29 cellular contexts compared by ENCODE assay signal in the genomic region with DNA sequence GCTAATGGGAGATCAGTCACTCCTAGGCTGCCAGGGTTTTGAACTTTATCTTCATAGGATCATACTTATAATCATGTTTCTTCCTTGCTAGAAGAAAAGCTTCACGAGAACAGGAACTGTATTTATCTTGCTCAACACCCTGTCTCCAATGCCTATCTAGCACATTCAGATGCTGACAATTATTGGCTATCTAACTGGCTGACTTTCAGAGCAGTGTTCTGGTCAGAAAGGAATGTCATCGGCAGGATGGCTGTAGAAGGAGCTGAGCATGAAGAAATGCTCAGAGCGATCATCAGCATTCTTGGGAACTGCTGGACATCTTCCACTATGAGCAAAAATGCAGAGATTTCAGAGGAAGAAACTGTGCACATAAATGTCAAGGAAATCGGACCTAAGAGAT.
A peak's percentile ranks its signal among the peaks of the same experiment; 100 is the strongest.
DNase-seq lines count a peak whose midpoint lies in the region; ATAC-seq, FAIRE-seq and TF ChIP-seq lines count a peak whose summit lies in the region.
"Had no signal": no experiment of that assay in that cellular context is flagged by ENCODE, and none has a peak within 500 bp of the region (broad histone marks: within the 10 kb centered on the region; RNA-seq: fewer than 3 reads in every experiment).

No MANE protein-coding gene starts in this region.

- no peak overlapping the region for H3K27ac ChIP-seq in left ventricle myocardium inferior (replicated peaks)
- H3K27ac ChIP-seq in astrocyte (ENCODE audit: low read depth, low read length), result no peak overlapping the region
- H3K27ac ChIP-seq in CD8-positive, alpha-beta T cell (ENCODE audit: low read depth, low read length), result no peak overlapping the region
- H3K27ac ChIP-seq: body of pancreas, foreskin keratinocyte, SK-N-MC, thoracic aorta had no signal

- H3K4me1 ChIP-seq in left ventricle myocardium inferior (peaks cover 11% of the 10 kb centered on the region), astrocyte (ENCODE audit: insufficient read depth, low read length) (no peaks in the 10 kb centered on the region)
- no peaks in the 10 kb centered on the region for H3K4me1 ChIP-seq in CD8-positive, alpha-beta T cell (ENCODE audit: insufficient read depth, low read length)
- H3K4me1 ChIP-seq: body of pancreas, foreskin keratinocyte had no signal

- H3K79me2 ChIP-seq in astrocyte (ENCODE audit: insufficient read depth, low read length), result no peaks in the 10 kb centered on the region

- no peaks in the 10 kb centered on the region for H3K9me3 Mint-ChIP-seq in astrocyte (ENCODE audit: unreplicated experiment)
- H3K9me3 Mint-ChIP-seq in CD8-positive, alpha-beta T cell, result peaks cover 2% of the 10 kb centered on the region

- intact Hi-C loops in left cardiac atrium (cut with DNase I) (no loop called here), left ventricle myocardium inferior (cut with micrococcal nuclease) (no loop called here), left ventricle myocardium superior (cut with micrococcal nuclease) (no loop called here)
- intact Hi-C loops in CD8-positive, alpha-beta T cell (cut with DNase I, micrococcal nuclease), result no loop called here

- H4K20me1 ChIP-seq in astrocyte (ENCODE audit: insufficient read depth, low read length), result no peaks in the 10 kb centered on the region

- CTCF ChIA-PET in CD8-positive, alpha-beta T cell (lab: Charles Lee), result no interaction called here

- peak; percentile 40 to 84 for ATAC-seq in left cardiac atrium
- ATAC-seq in left ventricle myocardium superior, result peak; percentile 57
- no peak for ATAC-seq in CD8-positive, alpha-beta T cell
- ATAC-seq: activated naive CD4-positive, alpha-beta T cell treated with anti-CD3 and anti-CD28 coated beads, Interleukin-2, amount 50 U/mL, for 72 hours; activated T-cell treated with anti-CD3 and anti-CD28 coated beads, Interleukin-2, amount 50 U/mL, for 72 hours; body of pancreas; foreskin keratinocyte; Panc1 had no signal

- H3K4me3 ChIP-seq in left ventricle myocardium inferior (no peak overlapping the region), astrocyte (ENCODE audit: insufficient read depth, low read depth, low read length) (no peak overlapping the region)
- H3K4me3 ChIP-seq in CD8-positive, alpha-beta T cell (ENCODE audit: low read depth, low read length), result no peak overlapping the region
- H3K4me3 ChIP-seq: body of pancreas, SK-N-MC, thoracic aorta had no signal

- no peaks in the 10 kb centered on the region for H3K4me1 Mint-ChIP-seq in astrocyte (ENCODE audit: low read depth, unreplicated experiment)
- H3K4me1 Mint-ChIP-seq in CD8-positive, alpha-beta T cell (ENCODE audit: low read depth), result no peaks in the 10 kb centered on the region

- H2AFZ ChIP-seq in astrocyte (ENCODE audit: low read depth, low read length), result no peak overlapping the region

- no peak for TF ChIP-seq CTCF in left ventricle myocardium inferior (IDR thresholded peaks at IDR 0.05; ENCODE audit: borderline replicate concordance)
- no peak for TF ChIP-seq CTCF in astrocyte (IDR thresholded peaks at IDR 0.05; ENCODE audit: insufficient read depth, low read depth, low read length)
- no peak for TF ChIP-seq CTCF in CD8-positive, alpha-beta T cell (IDR thresholded peaks at IDR 0.05)

- DNase-seq in left cardiac atrium, result no peak
- no peak for DNase-seq in left ventricle myocardium inferior
- peak; percentile 38 for DNase-seq in astrocyte (ENCODE audit: low read depth)
- DNase-seq in left ventricle myocardium superior, result no peak
- DNase-seq in stromal cell of bone marrow (ENCODE audit: low read depth), result peak; percentile 20
- no peak for DNase-seq in CD8-positive, alpha-beta T cell
- no peak for DNase-seq in islet precursor cell
- no peak for DNase-seq in activated T-cell treated with anti-CD3 and anti-CD28 coated beads, Interleukin-2, amount 50 U/mL, for 48 hours
- DNase-seq: activated CD4-positive, CD25-positive, alpha-beta regulatory T cell treated with anti-CD3 and anti-CD28 coated beads, Interleukin-2, amount 50 U/mL, for 72 hours; activated CD8-positive, alpha-beta memory T cell treated with anti-CD3 and anti-CD28 coated beads for 24 hours; activated T-cell treated with anti-CD3 and anti-CD28 coated beads, Interleukin-2, amount 50 U/mL, for 72 hours; body of pancreas; cortex of kidney; DMS153; foreskin keratinocyte; hippocampal formation; NCI-H2029; occipital lobe; T-helper 9 cell had no signal

- H3K36me3 ChIP-seq in left ventricle myocardium inferior, result no peaks in the 10 kb centered on the region
- H3K36me3 ChIP-seq in astrocyte (ENCODE audit: insufficient read depth, low read length), result no peaks in the 10 kb centered on the region
- H3K36me3 ChIP-seq in CD8-positive, alpha-beta T cell (ENCODE audit: insufficient read depth, low read length), result no peaks in the 10 kb centered on the region
- H3K36me3 ChIP-seq: thoracic aorta had no signal

- H3K27ac Mint-ChIP-seq in astrocyte (ENCODE audit: unreplicated experiment), result no peak overlapping the region
- H3K27ac Mint-ChIP-seq in CD8-positive, alpha-beta T cell, result no peak overlapping the region
- H3K27ac Mint-ChIP-seq: activated naive CD4-positive, alpha-beta T cell treated with anti-CD3 and anti-CD28 coated beads, Interleukin-2, amount 50 U/mL, for 72 hours; activated T-cell treated with anti-CD3 and anti-CD28 coated beads, Interleukin-2, amount 50 U/mL, for 72 hours had no signal

- H3K4me3 Mint-ChIP-seq in astrocyte (ENCODE audit: unreplicated experiment), result no peak overlapping the region
- no peak overlapping the region for H3K4me3 Mint-ChIP-seq in CD8-positive, alpha-beta T cell
- H3K4me3 Mint-ChIP-seq: activated T-cell treated with anti-CD3 and anti-CD28 coated beads, Interleukin-2, amount 50 U/mL, for 72 hours had no signal

- peaks cover 11% of the 10 kb centered on the region for H3K9me3 ChIP-seq in left ventricle myocardium inferior (replicated peaks)
- H3K9me3 ChIP-seq in astrocyte (ENCODE audit: insufficient read depth, low read depth, low read length), result no peaks in the 10 kb centered on the region
- no peaks in the 10 kb centered on the region for H3K9me3 ChIP-seq in CD8-positive, alpha-beta T cell (ENCODE audit: low read length)
- H3K9me3 ChIP-seq: body of pancreas, thoracic aorta had no signal

- no peak overlapping the region for H3K4me2 ChIP-seq in astrocyte (ENCODE audit: low read length)

- H3K9ac ChIP-seq in astrocyte (ENCODE audit: low read length), result no peak overlapping the region

- H3K27me3 ChIP-seq in left ventricle myocardium inferior (ENCODE audit: low read depth) (no peaks in the 10 kb centered on the region), astrocyte (ENCODE audit: insufficient read depth, low read length) (no peaks in the 10 kb centered on the region)
- no peaks in the 10 kb centered on the region for H3K27me3 ChIP-seq in CD8-positive, alpha-beta T cell (ENCODE audit: insufficient read depth, low read length)
- H3K27me3 ChIP-seq: foreskin keratinocyte had no signal

- no peak for FAIRE-seq in astrocyte (lab: Jason Lieb, UNC)
- FAIRE-seq: A204.1, endometrium, GM12891, GM19239, H1, islet of Langerhans had no signal

- H3K36me3 Mint-ChIP-seq in astrocyte (ENCODE audit: low read depth, unreplicated experiment), result no peaks in the 10 kb centered on the region
- no peaks in the 10 kb centered on the region for H3K36me3 Mint-ChIP-seq in CD8-positive, alpha-beta T cell
- H3K36me3 Mint-ChIP-seq: activated naive CD4-positive, alpha-beta T cell treated with anti-CD3 and anti-CD28 coated beads, Interleukin-2, amount 50 U/mL, for 72 hours had no signal

- H3K27me3 Mint-ChIP-seq in astrocyte (ENCODE audit: low read depth, unreplicated experiment), result no peaks in the 10 kb centered on the region
- H3K27me3 Mint-ChIP-seq in CD8-positive, alpha-beta T cell (ENCODE audit: low read depth), result no peaks in the 10 kb centered on the region

- POLR2A ChIA-PET in CD8-positive, alpha-beta T cell (lab: Charles Lee), result no interaction called here

Comparison
In these comparisons a context has a peak if more than half of its experiments do, and no peak if none do; other contexts are left out.
1. DNase-seq: peak in astrocyte (single experiment) and stromal cell of bone marrow (single experiment); none in left cardiac atrium (single experiment), left ventricle myocardium inferior (single experiment), left ventricle myocardium superior (single experiment), CD8-positive, alpha-beta T cell (0 of 7), islet precursor cell (single experiment) and activated T-cell treated with anti-CD3 and anti-CD28 coated beads, Interleukin-2, amount 50 U/mL, for 48 hours (0 of 2).